20 cellular contexts compared by ENCODE assay signal in the genomic region with DNA sequence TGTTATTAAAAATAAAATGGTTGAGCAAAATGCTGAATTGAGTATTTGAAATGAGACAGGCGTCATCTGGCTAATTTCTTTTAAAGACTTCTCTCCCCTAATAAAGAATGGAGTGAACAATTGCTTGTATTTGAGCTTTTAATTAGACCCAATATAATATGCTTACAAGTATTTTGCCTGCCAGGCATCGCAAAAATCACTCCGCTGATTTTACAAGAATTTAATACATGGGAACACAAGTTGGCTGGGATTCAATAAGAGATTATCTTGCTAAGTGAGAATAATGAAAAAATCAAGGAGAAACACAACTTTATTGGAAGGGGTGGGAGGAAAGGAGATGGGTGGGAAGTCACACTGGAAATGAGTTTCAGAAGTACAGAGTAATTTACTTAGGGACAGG. TPM values are rescaled to one million over a fixed set of nuclear protein-coding genes. Genes with fewer than 3 reads are reported as not detected.
DNase-seq lines count a peak whose midpoint lies in the region; ATAC-seq and TF ChIP-seq lines count a peak whose summit lies in the region.
"Had no signal": no experiment of that assay in that cellular context is flagged by ENCODE, and none has a peak within 500 bp of the region (broad histone marks: within the 10 kb centered on the region; RNA-seq: fewer than 3 reads in every experiment).

No MANE protein-coding gene starts in this region.

- TF ChIP-seq CTCF in A673 (conservative IDR thresholded peaks at IDR 0.05; ENCODE audit: low read depth, low read length) (no peak), HEK293 (tag by site-specific recombination; IDR thresholded peaks at IDR 0.05) (no peak), esophagus muscularis mucosa (IDR thresholded peaks at IDR 0.05) (no peak)

- DNase-seq in A673 (ENCODE audit: low spot score) (peak; percentile 31), SK-N-MC (ENCODE audit: low read depth, low spot score) (no peak), esophagus muscularis mucosa (ENCODE audit: extremely low spot score) (peak; percentile 12)
- DNase-seq in activated naive CD4-positive, alpha-beta T cell (lab: John Stamatoyannopoulos, UW), result no peak
- no peak for DNase-seq in activated CD4-positive, alpha-beta T cell treated with anti-CD3 and anti-CD28 coated beads for 36 hours
- DNase-seq in effector CD8-positive, alpha-beta T cell (lab: John Stamatoyannopoulos, UW), result no peak
- DNase-seq: 8988T; AML-193; Caco-2; Calu3; CD4-positive, alpha-beta T cell; CD8-positive, alpha-beta T cell; DMS79 treated with DMSO at 0.1 percent for 48 hours; GF-D8 had no signal

- H3K4me1 Mint-ChIP-seq in activated CD4-positive, alpha-beta T cell treated with anti-CD3 and anti-CD28 coated beads for 36 hours, result no peaks in the 10 kb centered on the region
- H3K4me1 Mint-ChIP-seq: B cell had no signal

- POLR2A ChIA-PET in A673 (lab: Charles Lee; ENCODE audit: low non-redundant PET) (no interaction called here), HEK293 (lab: Yijun Ruan, JAX) (interaction anchor here (0.7 kb wide), 1 partner anchor 567 kb away, joined by 3 read pairs; no protein-coding TSS in a partner anchor)
- POLR2A ChIA-PET in activated CD4-positive, alpha-beta T cell treated with anti-CD3 and anti-CD28 coated beads for 36 hours (lab: Charles Lee), result no interaction called here

- H3K27me3 ChIP-seq in A673 (replicated peaks; ENCODE audit: insufficient read depth, low read depth, low read length, poor library complexity), result no peaks in the 10 kb centered on the region
- H3K27me3 ChIP-seq in esophagus muscularis mucosa, result no peaks in the 10 kb centered on the region
- H3K27me3 ChIP-seq: BLaER1 treated with 17β-estradiol and CSF1 and Interleukin-3, amounts not matched to agents 10 nM and 100 nM had no signal

- no peak for TF ChIP-seq POLR2A in esophagus muscularis mucosa (IDR thresholded peaks at IDR 0.05; ENCODE audit: low read depth)

- intact Hi-C loops in A673 (cut with micrococcal nuclease; ENCODE audit: unreplicated experiment), result no loop called here
- intact Hi-C loops in esophagus muscularis mucosa (cut with DNase I), result no loop called here
- intact Hi-C loops in activated CD4-positive, alpha-beta T cell treated with anti-CD3 and anti-CD28 coated beads for 36 hours (cut with DNase I, micrococcal nuclease), result no loop called here

- peaks cover 2% of the 10 kb centered on the region for H3K27me3 Mint-ChIP-seq in activated CD4-positive, alpha-beta T cell treated with anti-CD3 and anti-CD28 coated beads for 36 hours
- H3K27me3 Mint-ChIP-seq: CD4-positive, alpha-beta T cell had no signal

- H3K4me3 ChIP-seq in A673 (ENCODE audit: low read depth, low read length, poor library complexity, severe bottlenecking) (no peak overlapping the region), HEK293 (ENCODE audit: low read depth, low read length) (no peak overlapping the region), SK-N-MC (no peak overlapping the region), esophagus muscularis mucosa (no peak overlapping the region)
- H3K4me3 ChIP-seq: BLaER1 treated with 17β-estradiol and CSF1 and Interleukin-3, amounts not matched to agents 10 nM and 100 nM; GM12878 had no signal

- H3K27ac ChIP-seq in A673 (ENCODE audit: low read depth, low read length, poor library complexity, severe bottlenecking) (no peak overlapping the region), HEK293 (ENCODE audit: extremely low read depth, low read depth, low read length) (no peak overlapping the region), SK-N-MC (0 out of 2 replicates have a peak overlapping the region, but pooled peaks have one; percentile 46), esophagus muscularis mucosa (replicated peaks in 1 of 4) (no peak overlapping the region)
- H3K27ac ChIP-seq: BLaER1 treated with 17β-estradiol and CSF1 and Interleukin-3, amounts not matched to agents 10 nM and 100 nM; C4-2B had no signal

- H3K9me3 ChIP-seq in A673 (ENCODE audit: low read depth, low read length, poor library complexity, severe bottlenecking), result no peaks in the 10 kb centered on the region
- H3K9me3 ChIP-seq in HEK293 (ENCODE audit: control insufficient read depth, insufficient read depth, low read depth, low read length), result no peaks in the 10 kb centered on the region
- no peaks in the 10 kb centered on the region for H3K9me3 ChIP-seq in SK-N-MC (ENCODE audit: low read depth, low read length)
- peaks cover 0 to 4% (median 0%) of the 10 kb centered on the region in 4 donors for H3K9me3 ChIP-seq in esophagus muscularis mucosa

- 96% methylated on average over 3 of the region's 3 CpGs for WGBS in esophagus muscularis mucosa

- BruUV-seq in A673 (replicated peaks; lab: Mats Ljungman, UMichigan), result no TSS peak

- ATAC-seq in GM21619 (IDR thresholded peaks at IDR 0.05; ENCODE audit: unreplicated experiment), result no peak
- no peak for ATAC-seq in activated CD4-positive, alpha-beta T cell treated with anti-CD3 and anti-CD28 coated beads for 36 hours
- ATAC-seq: CD8-positive, alpha-beta T cell; GM12878 had no signal

- H3K36me3 Mint-ChIP-seq in activated CD4-positive, alpha-beta T cell treated with anti-CD3 and anti-CD28 coated beads for 36 hours (ENCODE audit: low read depth), result peaks cover 5% of the 10 kb centered on the region

- CTCF ChIA-PET in A673 (lab: Charles Lee), result interaction anchor here (0.8 kb wide), 1 partner anchor 12 kb away, joined by 5 read pairs; no protein-coding TSS in a partner anchor
- CTCF ChIA-PET in HEK293 (lab: Yijun Ruan, JAX), result interaction anchor here (0.7 kb wide), 1 partner anchor 630 kb away, joined by 3 read pairs; no protein-coding TSS in a partner anchor
- CTCF ChIA-PET in activated CD4-positive, alpha-beta T cell treated with anti-CD3 and anti-CD28 coated beads for 36 hours (lab: Charles Lee), result interaction anchor here (0.6 to 1.6 kb wide), 2 partner anchors 16 to 268 kb away, joined by 3 to 4 read pairs; no protein-coding TSS in a partner anchor

- peaks cover 6% of the 10 kb centered on the region for H3K9me3 Mint-ChIP-seq in activated CD4-positive, alpha-beta T cell treated with anti-CD3 and anti-CD28 coated beads for 36 hours (ENCODE audit: low read depth)

- H3K36me3 ChIP-seq in A673 (ENCODE audit: insufficient read depth, low read length, poor library complexity, severe bottlenecking) (no peaks in the 10 kb centered on the region), HEK293 (ENCODE audit: control insufficient read depth in 2 of 2, insufficient read depth in 1 of 2, low read length in 2 of 2) (no peaks in the 10 kb centered on the region), SK-N-MC (ENCODE audit: insufficient read depth, low read length) (no peaks in the 10 kb centered on the region), esophagus muscularis mucosa (no peaks in the 10 kb centered on the region)
- H3K36me3 ChIP-seq: BLaER1 treated with 17β-estradiol and CSF1 and Interleukin-3, amounts not matched to agents 10 nM and 100 nM had no signal

- H3K9ac ChIP-seq in SK-N-MC (ENCODE audit: insufficient read length), result no peak overlapping the region
- H3K9ac ChIP-seq: BLaER1 treated with 17β-estradiol and CSF1 and Interleukin-3, amounts not matched to agents 10 nM and 100 nM had no signal

- no peak for TF ChIP-seq EP300 in esophagus muscularis mucosa (IDR thresholded peaks at IDR 0.05)

- H3K27ac Mint-ChIP-seq in activated CD4-positive, alpha-beta T cell treated with anti-CD3 and anti-CD28 coated beads for 36 hours, result no peak overlapping the region
- H3K27ac Mint-ChIP-seq: B cell; CD4-positive, alpha-beta T cell; CD8-positive, alpha-beta T cell had no signal

- H3K4me3 Mint-ChIP-seq in activated CD4-positive, alpha-beta T cell treated with anti-CD3 and anti-CD28 coated beads for 36 hours, result no peak overlapping the region
- H3K4me3 Mint-ChIP-seq: B cell; CD4-positive, alpha-beta T cell; CD8-positive, alpha-beta T cell had no signal

- H3K4me1 ChIP-seq in A673 (ENCODE audit: insufficient read depth, low read length, poor library complexity, severe bottlenecking) (no peaks in the 10 kb centered on the region), HEK293 (ENCODE audit: control insufficient read depth, insufficient read depth, low read length) (no peaks in the 10 kb centered on the region), esophagus muscularis mucosa (no peaks in the 10 kb centered on the region)
- H3K4me1 ChIP-seq: BLaER1 treated with 17β-estradiol and CSF1 and Interleukin-3, amounts not matched to agents 10 nM and 100 nM; Caco-2 had no signal

TF ChIP-seq in HEK293, 187 proteins besides CTCF, POLR2A, EP300 and RAD21:
- TF ChIP-seq ZFHX2 (tag by site-specific recombination; conservative IDR thresholded peaks at IDR 0.05) (0 out of 2 replicates have a peak, but pooled peaks have one; percentile 22), KLF10 (tag by site-specific recombination; IDR thresholded peaks at IDR 0.05) (no peak), ZNF473 (tag by site-specific recombination; IDR thresholded peaks at IDR 0.05) (no peak), EGR2 (tag by site-specific recombination; IDR thresholded peaks at IDR 0.05; ENCODE audit: low read depth) (peak; percentile 20; the same call in 1 of the 2 replicates)

RNA-seq across cellular contexts. Expression of a gene that starts 52.3 kb away (rescaled TPM):
- total RNA-seq in A673 (2021) (36.1 and 38.4 TPM in 2 replicates), esophagus muscularis mucosa (10 to 100 TPM; 30.8 to 50.4 (median 40.4) TPM)
- 1 to 10 TPM; 6.1 to 6.2 TPM for total RNA-seq in activated CD4-positive, alpha-beta T cell treated with anti-CD3 and anti-CD28 coated beads for 36 hours

Comparison
In these comparisons a context has a peak if more than half of its experiments do, and no peak if none do; other contexts are left out.
1. DNase-seq: peak in A673 (single experiment) and esophagus muscularis mucosa (single experiment); none in SK-N-MC (single experiment), activated naive CD4-positive, alpha-beta T cell (0 of 4), activated CD4-positive, alpha-beta T cell treated with anti-CD3 and anti-CD28 coated beads for 36 hours (single experiment) and effector CD8-positive, alpha-beta T cell (single experiment).